In the genomic region with DNA sequence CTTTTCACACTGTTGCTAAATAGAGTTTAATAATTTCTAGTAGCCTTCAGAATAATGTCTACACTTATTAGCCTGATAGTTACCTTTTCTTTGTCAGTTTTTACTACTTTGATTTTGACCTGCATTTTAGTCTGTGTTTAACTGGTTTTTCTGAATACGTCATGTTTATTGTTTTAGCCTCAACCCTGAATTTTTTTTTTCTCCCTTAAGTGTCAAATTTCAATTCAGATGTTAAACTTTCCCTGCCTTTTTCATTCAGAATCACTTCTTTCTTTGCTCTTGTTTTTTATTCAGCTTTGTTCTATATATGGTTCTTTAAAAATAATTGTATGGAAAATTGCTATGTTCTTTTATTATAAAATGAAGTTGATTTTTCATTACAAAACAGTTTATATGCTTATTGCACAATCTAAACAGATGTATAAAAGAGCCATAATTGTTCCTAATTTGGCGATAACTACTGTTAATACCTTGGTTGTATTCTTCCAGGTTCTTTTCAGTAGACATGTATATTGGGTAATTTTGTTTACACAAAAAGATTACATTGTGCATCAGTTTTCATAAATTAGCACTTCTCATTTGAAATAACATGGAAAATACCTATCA, we compare ENCODE assay signal across 14 cellular contexts.
DNase-seq lines count a peak whose midpoint lies in the region; ATAC-seq, FAIRE-seq and TF ChIP-seq lines count a peak whose summit lies in the region.
"Had no signal": no experiment of that assay in that cellular context is flagged by ENCODE, and none has a peak within 500 bp of the region (broad histone marks: within the 10 kb centered on the region; RNA-seq: fewer than 3 reads in every experiment).

No MANE protein-coding gene starts in this region.

- no peak for ATAC-seq in HG03565 (IDR thresholded peaks at IDR 0.05; ENCODE audit: unreplicated experiment)

- peak; percentile 76 for FAIRE-seq in endometrium (lab: Jason Lieb, UNC)
- FAIRE-seq: HTR-8/SVneo had no signal

- DNase-seq in NCI-H2171 treated with DMSO at 0.1 percent for 48 hours (lab: John Stamatoyannopoulos, UW): peak; percentile 26
- DNase-seq in NCI-H2171 (lab: John Stamatoyannopoulos, UW): no peak
- DNase-seq in NCI-H69 (lab: John Stamatoyannopoulos, UW): peak; percentile 70
- no peak for DNase-seq in type B pancreatic cell (ENCODE audit: extremely low spot score, unreplicated experiment)
- no peak for DNase-seq in T1000 (lab: John Stamatoyannopoulos, UW)
- no peak for DNase-seq in NCI-H1417 treated with DMSO at 0.1 percent for 48 hours (lab: John Stamatoyannopoulos, UW)
- DNase-seq: C1 segment of cervical spinal cord, H7, Karpas-422, NCI-H1694, SIG-M5 had no signal

- peak overlapping the region; percentile 77 for H3K27ac Mint-ChIP-seq in type B pancreatic cell

- peaks cover 14% of the 10 kb centered on the region for H3K4me1 Mint-ChIP-seq in type B pancreatic cell (ENCODE audit: unreplicated experiment)

- H3K9me3 Mint-ChIP-seq in type B pancreatic cell: peaks cover 4% of the 10 kb centered on the region

- H3K27me3 Mint-ChIP-seq in type B pancreatic cell: no peaks in the 10 kb centered on the region

- no peaks in the 10 kb centered on the region for H3K36me3 Mint-ChIP-seq in type B pancreatic cell

- H3K4me3 Mint-ChIP-seq in type B pancreatic cell: peak overlapping the region; percentile 17

- TF ChIP-seq CTCF in type B pancreatic cell (conservative IDR thresholded peaks at IDR 0.05): no peak

Comparison
In these comparisons a context has a peak if more than half of its experiments do, and no peak if none do; other contexts are left out.
1. DNase-seq: peak in NCI-H2171 treated with DMSO at 0.1 percent for 48 hours (single experiment) and NCI-H69 (single experiment); none in NCI-H2171 (single experiment), type B pancreatic cell (single experiment), T1000 (single experiment) and NCI-H1417 treated with DMSO at 0.1 percent for 48 hours (single experiment).